ENCODE assay signal across 17 cellular contexts in genomic region chr4:62250100-62250499, GRCh38.
DNase-seq lines count a peak whose midpoint lies in the region; ATAC-seq, FAIRE-seq and TF ChIP-seq lines count a peak whose summit lies in the region.
"Had no signal": no experiment of that assay in that cellular context is flagged by ENCODE, and none has a peak within 500 bp of the region (broad histone marks: within the 10 kb centered on the region; RNA-seq: fewer than 3 reads in every experiment).

No MANE protein-coding gene starts in this region.

- H2BK20ac ChIP-seq in H1 (ENCODE audit: low read length) = no peak overlapping the region

- POLR2A ChIA-PET in H1 (lab: Charles Lee; ENCODE audit: partially characterized antibody) = no interaction called here

- no peak for FAIRE-seq in H1 (lab: Jason Lieb, UNC)
- FAIRE-seq in urothelium cell line (lab: Jason Lieb, UNC) = no peak
- FAIRE-seq: G401.6, GM12892 had no signal

- TF ChIP-seq CTCF in H1 (IDR thresholded peaks at IDR 0.05; ENCODE audit: control extremely low read depth in 1 of 3, insufficient read depth in 1 of 3, low read depth in 1 of 3, low read length in 3 of 3) (no peak), natural killer cell (IDR thresholded peaks at IDR 0.05) (no peak), lower leg skin (IDR thresholded peaks at IDR 0.05) (no peak)

- no peak overlapping the region for H4K91ac ChIP-seq in H1 (replicated peaks; ENCODE audit: insufficient read length, low read length)

- H3K36me3 ChIP-seq in H1 (ENCODE audit: control insufficient read depth in 2 of 4, insufficient read depth in 4 of 4, low read length in 3 of 4) = no peaks in the 10 kb centered on the region
- H3K36me3 ChIP-seq: BLaER1 had no signal

- intact Hi-C loops in natural killer cell (cut with micrococcal nuclease) (no loop called here), lower leg skin (cut with DNase I; ENCODE audit: low total_unique reads) (no loop called here)

- H3K14ac ChIP-seq in H1 (ENCODE audit: insufficient read length) = no peak overlapping the region

- no peaks in the 10 kb centered on the region for H4K20me1 ChIP-seq in H1 (replicated peaks in 1 of 2; ENCODE audit: control insufficient read depth in 1 of 2, insufficient read depth in 2 of 2, low read length in 2 of 2)
- H4K20me1 ChIP-seq: BLaER1 had no signal

- 0 out of 7 replicates have a peak, but pooled peaks cover 0 to 3% (median 0%) of the 10 kb centered on the region in 4 experiments for H3K4me1 ChIP-seq in H1 (replicated peaks in 1 of 4; ENCODE audit: control insufficient read depth in 3 of 4, insufficient read depth in 4 of 4, low read length in 3 of 4)
- H3K4me1 ChIP-seq: BLaER1, Caco-2 had no signal

- H3K18ac ChIP-seq in H1 (ENCODE audit: extremely low read depth, low read length) = no peak overlapping the region

- no peak overlapping the region for H2AK5ac ChIP-seq in H1 (ENCODE audit: low read depth, low read length)

- no peak overlapping the region for H3K4me2 ChIP-seq in H1 (ENCODE audit: insufficient read depth in 1 of 2, low read depth in 2 of 2, low read length in 2 of 2)
- H3K4me2 ChIP-seq: BLaER1, GM23338 had no signal

- H3K27me3 Mint-ChIP-seq in natural killer cell (ENCODE audit: low read depth in 2 of 2) = no peaks in the 10 kb centered on the region

- no peaks in the 10 kb centered on the region for H3K9me3 ChIP-seq in H1 (ENCODE audit: insufficient read depth in 2 of 2, low read depth in 1 of 2, low read length in 1 of 2)
- H3K9me3 ChIP-seq: BLaER1, Caco-2 had no signal

- CTCF ChIA-PET in H1 (lab: Charles Lee; ENCODE audit: partially characterized antibody) = no interaction called here

- DNase-seq in NK-92 treated with Interleukin-12 subunit alpha and Interleukin-12 subunit beta, amount 100 ng/mL, for 24 hours (lab: John Stamatoyannopoulos, UW) = peak; percentile 0
- no peak for DNase-seq in NK-92 (lab: John Stamatoyannopoulos, UW; ENCODE audit: unreplicated experiment)
- DNase-seq in H1 (ENCODE audit: low read depth in 1 of 2, low spot score in 2 of 2) = no peak
- peak; percentile 16 for DNase-seq in natural killer cell
- DNase-seq in urothelium cell line (ENCODE audit: low spot score) = peak; percentile 6
- DNase-seq in lower leg skin (ENCODE audit: low spot score in 2 of 2) = no peak
- no peak for DNase-seq in OCI-M1 (lab: John Stamatoyannopoulos, UW)
- no peak for DNase-seq in G401 (ENCODE audit: low spot score)
- DNase-seq: AML-193; Caco-2; CD8-positive, alpha-beta memory T cell; H9 had no signal

- no peak overlapping the region for H2BK12ac ChIP-seq in H1 (ENCODE audit: low read depth, low read length)

- peak; percentile 89 to 92 (median 91) for ATAC-seq in natural killer cell
- ATAC-seq: GM23338 had no signal

- TF ChIP-seq RAD21 in H1 (IDR thresholded peaks at IDR 0.05 in 1 of 2, conservative IDR thresholded peaks at IDR 0.05 in 1 of 2; ENCODE audit: low read depth in 2 of 2, low read length in 2 of 2) = no peak

- no peak overlapping the region for H3K56ac ChIP-seq in H1 (replicated peaks; ENCODE audit: insufficient read length, low read depth, low read length)

- H3K4ac ChIP-seq in H1 (replicated peaks; ENCODE audit: insufficient read length, low read depth, low read length) = no peak overlapping the region

- no peaks in the 10 kb centered on the region for H3K27me3 ChIP-seq in H1 (replicated peaks in 1 of 4; ENCODE audit: control insufficient read depth in 3 of 4, extremely low read depth in 1 of 4, insufficient read depth in 3 of 4, low read length in 3 of 4)
- H3K27me3 ChIP-seq: BLaER1 had no signal

- TF ChIP-seq POLR2A in H1 (IDR thresholded peaks at IDR 0.05; ENCODE audit: control extremely low read depth in 1 of 2, low read depth in 2 of 2, low read length in 2 of 2) (no peak), lower leg skin (IDR thresholded peaks at IDR 0.05) (no peak)

- no peak overlapping the region for H2BK5ac ChIP-seq in H1 (ENCODE audit: low read depth, low read length)

- no peak overlapping the region for H3K23ac ChIP-seq in H1 (ENCODE audit: insufficient read length)

- no peaks in the 10 kb centered on the region for H3K23me2 ChIP-seq in H1 (ENCODE audit: low read depth, low read length)

- no peaks in the 10 kb centered on the region for H3K4me1 Mint-ChIP-seq in natural killer cell
- H3K4me1 Mint-ChIP-seq: CD8-positive, alpha-beta memory T cell had no signal

- TF ChIP-seq EP300 in H1 (IDR thresholded peaks at IDR 0.05; ENCODE audit: borderline replicate concordance in 1 of 2, low read depth in 2 of 2, low read length in 2 of 2) = no peak

- no peak overlapping the region for H3K4me3 Mint-ChIP-seq in natural killer cell
- H3K4me3 Mint-ChIP-seq: CD8-positive, alpha-beta memory T cell; GM23338; H9 had no signal

- no peak overlapping the region for H4K8ac ChIP-seq in H1 (ENCODE audit: extremely low read depth, insufficient read depth, low read length)

- H3K9me3 Mint-ChIP-seq in natural killer cell = peaks cover 6 to 7% of the 10 kb centered on the region in 2 donors
- H3K9me3 Mint-ChIP-seq: GM23338, H9 had no signal

- in situ Hi-C loops in G401 (cut with HindIII; ENCODE audit: low sequenced_read_pairs) = no loop called here

- no peaks in the 10 kb centered on the region for H3K79me2 ChIP-seq in H1 (ENCODE audit: control insufficient read depth in 1 of 2, insufficient read depth in 2 of 2, low read length in 2 of 2)

- H3K36me3 Mint-ChIP-seq in natural killer cell = no peaks in the 10 kb centered on the region
- H3K36me3 Mint-ChIP-seq: CD8-positive, alpha-beta memory T cell had no signal

- 87% methylated on average over 5 of the region's 5 CpGs; no CpG with 5 or more reads in 1 of the 2 experiments for WGBS in H1 (ENCODE audit: extremely low coverage in 1 of 2, insufficient coverage in 1 of 2, insufficient read length in 1 of 2, insufficient replicate concordance in 2 of 2, low coverage in 1 of 2, low lambda C conversion rate in 2 of 2, missing lambda C conversion rate in 1 of 2), 2 experiments
- WGBS in lower leg skin, 2 donors = 81 to 90% methylated on average over 5 of the region's 5 CpGs

- no peak overlapping the region for H3K9ac ChIP-seq in H1 (replicated peaks in 1 of 4; ENCODE audit: extremely low read depth in 1 of 4, low read depth in 3 of 4, low read length in 3 of 4)
- H3K9ac ChIP-seq: BLaER1 had no signal

- H3K4me3 ChIP-seq in H1 (ENCODE audit: extremely low read depth in 1 of 4, insufficient read depth in 2 of 4, low read depth in 3 of 4, low read length in 4 of 4) (no peak overlapping the region), lower leg skin (ENCODE audit: low read depth, poor library complexity, severe bottlenecking) (no peak overlapping the region)
- H3K4me3 ChIP-seq: BLaER1, GM23338 had no signal

- H2BK15ac ChIP-seq in H1 (ENCODE audit: low read length) = no peak overlapping the region

- no peak overlapping the region for H3K27ac ChIP-seq in H1 (ENCODE audit: low read depth, low read length)
- H3K27ac ChIP-seq: 22Rv1, BLaER1 had no signal

- peak overlapping the region; percentile 15 to 72 for H3K27ac Mint-ChIP-seq in natural killer cell
- H3K27ac Mint-ChIP-seq: CD8-positive, alpha-beta memory T cell; GM23338; H9 had no signal

- peak overlapping the region; percentile 1; the same call in 1 of the 2 replicates for H2AFZ ChIP-seq in H1 (ENCODE audit: low read length)
- H2AFZ ChIP-seq: GM23338 had no signal

- no peak overlapping the region for H4K5ac ChIP-seq in H1 (ENCODE audit: insufficient read length, low read depth, low read length)

- no peak overlapping the region for H2BK120ac ChIP-seq in H1 (replicated peaks; ENCODE audit: low read depth, low read length)

- H3K79me1 ChIP-seq in H1 (ENCODE audit: low read depth, low read length) = no peaks in the 10 kb centered on the region

TF ChIP-seq in H1, 55 proteins besides CTCF, POLR2A, EP300 and RAD21:
- no peak for TF ChIP-seq CBX5 (IDR thresholded peaks at IDR 0.05; ENCODE audit: low read depth, low read length)
- no peak for TF ChIP-seq SUZ12 (IDR thresholded peaks at IDR 0.05; ENCODE audit: low read length)
- TF ChIP-seq FOSL1 (IDR thresholded peaks at IDR 0.05; ENCODE audit: insufficient read depth, low read depth, low read length) = no peak
- TF ChIP-seq TAF7 (optimal IDR thresholded peaks at IDR 0.05; ENCODE audit: borderline replicate concordance, low read depth, low read length) = no peak
- TF ChIP-seq KDM5A (IDR thresholded peaks at IDR 0.05; ENCODE audit: low read length) = no peak

Comparison
In these comparisons a context has a peak if more than half of its experiments do, and no peak if none do; other contexts are left out.
1. DNase-seq: peak in NK-92 treated with Interleukin-12 subunit alpha and Interleukin-12 subunit beta, amount 100 ng/mL, for 24 hours (single experiment), natural killer cell (single experiment) and urothelium cell line (single experiment); none in NK-92 (single experiment), H1 (0 of 2), lower leg skin (0 of 2), OCI-M1 (single experiment) and G401 (single experiment).